ENCODE assay signal across 8 cellular contexts in the genomic region with DNA sequence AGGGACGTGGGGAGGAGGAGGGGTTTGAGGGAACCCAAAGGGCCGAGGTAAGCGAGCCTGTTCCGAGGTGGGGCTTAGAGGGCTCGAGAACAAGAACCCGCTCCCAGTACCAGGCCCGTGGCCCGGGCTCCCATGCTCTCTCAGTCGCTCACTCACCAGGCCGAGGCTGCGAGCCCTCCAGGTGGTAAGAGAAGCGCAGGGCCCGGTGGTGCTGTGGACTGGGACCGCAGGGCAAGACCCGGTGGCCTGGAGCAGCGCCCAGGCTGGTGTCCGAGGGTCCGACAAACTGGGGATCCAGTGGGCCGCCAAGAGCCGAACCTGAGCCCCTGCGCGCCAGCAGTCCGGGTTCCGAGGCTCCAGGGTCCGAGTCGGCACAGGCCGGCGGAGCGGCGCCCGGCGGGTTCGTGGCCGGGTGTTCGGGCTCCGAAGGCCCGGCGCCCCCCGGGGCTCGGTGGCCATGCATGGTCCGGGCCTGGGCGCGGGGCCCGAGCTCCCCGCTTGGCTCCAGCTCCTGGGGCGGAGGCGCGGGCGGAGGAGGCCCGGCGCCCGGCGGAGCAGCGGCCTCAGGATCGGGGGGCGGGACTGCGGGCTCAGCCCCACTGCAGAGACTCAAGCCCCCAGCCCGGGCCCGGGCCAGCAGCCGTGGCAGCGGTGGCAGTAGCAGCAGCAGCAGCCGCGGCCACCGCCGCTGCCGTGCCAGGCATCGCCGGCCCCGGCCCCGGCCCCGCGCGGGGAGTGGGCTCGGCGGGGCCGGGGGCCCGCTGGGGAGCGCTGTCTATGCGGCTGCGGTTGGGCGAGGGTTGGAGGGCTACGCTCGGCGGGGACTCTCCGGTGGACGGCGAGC. TPM values are rescaled to one million over a fixed set of nuclear protein-coding genes. Genes with fewer than 3 reads are reported as not detected.
DNase-seq lines count a peak whose midpoint lies in the region; ATAC-seq and TF ChIP-seq lines count a peak whose summit lies in the region.

No MANE protein-coding gene starts in this region.

- H3K9me3 Mint-ChIP-seq in activated T-cell treated with anti-CD3 and anti-CD28 coated beads, Interleukin-2, amount 50 U/mL, for 72 hours, result no peaks in the 10 kb centered on the region
- no peaks in the 10 kb centered on the region for H3K9me3 Mint-ChIP-seq in activated naive CD8-positive, alpha-beta T cell treated with anti-CD3 and anti-CD28 coated beads, Interleukin-2, amount 10 ng/mL, durations not matched to agents 7 days and 5 days

- no peak for DNase-seq in activated T-cell treated with anti-CD3 and anti-CD28 coated beads, Interleukin-2, amount 50 U/mL, for 72 hours
- DNase-seq in activated T-cell treated with anti-CD3 and anti-CD28 coated beads, Interleukin-2, amount 50 U/mL, for 1 hour, result no peak
- DNase-seq in activated naive CD8-positive, alpha-beta T cell treated with anti-CD3 and anti-CD28 coated beads, Interleukin-2, amount 10 ng/mL, durations not matched to agents 7 days and 5 days, result peak; percentile 24
- peak; percentile 45 for DNase-seq in hepatocyte (ENCODE audit: low spot score)
- no peak for DNase-seq in skeletal muscle cell (ENCODE audit: low read depth)
- DNase-seq in NCI-H524 treated with DMSO at 0.1 percent for 48 hours (lab: John Stamatoyannopoulos, UW), result no peak

- H4K20me1 ChIP-seq in hepatocyte (ENCODE audit: insufficient read depth, poor library complexity, severe bottlenecking), result no peaks in the 10 kb centered on the region

- H3K36me3 ChIP-seq in hepatocyte (replicated peaks; ENCODE audit: insufficient read depth, low read depth), result no peaks in the 10 kb centered on the region

- no peaks in the 10 kb centered on the region for H3K9me2 ChIP-seq in hepatocyte (replicated peaks; ENCODE audit: insufficient read depth)

- H3K4me3 ChIP-seq in hepatocyte (peak overlapping the region; percentile 61), skeletal muscle cell (ENCODE audit: low read depth, low read length) (peak overlapping the region; percentile 63)

- whole genome bisulfite sequencing in hepatocyte (ENCODE audit: low lambda C conversion rate, missing lambda C conversion rate), result 36% methylated on average over 54 of the region's 87 CpGs

- peaks cover 6% of the 10 kb centered on the region for H3K4me1 ChIP-seq in hepatocyte (ENCODE audit: insufficient read depth)

- H3K27me3 Mint-ChIP-seq in activated T-cell treated with anti-CD3 and anti-CD28 coated beads, Interleukin-2, amount 50 U/mL, for 72 hours (ENCODE audit: low read depth), result peaks cover 46% of the 10 kb centered on the region
- peaks cover 32% of the 10 kb centered on the region for H3K27me3 Mint-ChIP-seq in activated naive CD8-positive, alpha-beta T cell treated with anti-CD3 and anti-CD28 coated beads, Interleukin-2, amount 10 ng/mL, durations not matched to agents 7 days and 5 days

- no peaks in the 10 kb centered on the region for H3K27me3 ChIP-seq in hepatocyte

- no peak overlapping the region for H3K27ac Mint-ChIP-seq in activated T-cell treated with anti-CD3 and anti-CD28 coated beads, Interleukin-2, amount 50 U/mL, for 72 hours
- no peak overlapping the region for H3K27ac Mint-ChIP-seq in activated naive CD8-positive, alpha-beta T cell treated with anti-CD3 and anti-CD28 coated beads, Interleukin-2, amount 10 ng/mL, durations not matched to agents 7 days and 5 days

- peaks cover 8% of the 10 kb centered on the region for H3K4me1 Mint-ChIP-seq in activated T-cell treated with anti-CD3 and anti-CD28 coated beads, Interleukin-2, amount 50 U/mL, for 72 hours (ENCODE audit: low read depth)
- peaks cover 3% of the 10 kb centered on the region for H3K4me1 Mint-ChIP-seq in activated naive CD8-positive, alpha-beta T cell treated with anti-CD3 and anti-CD28 coated beads, Interleukin-2, amount 10 ng/mL, durations not matched to agents 7 days and 5 days

- ATAC-seq in activated T-cell treated with anti-CD3 and anti-CD28 coated beads, Interleukin-2, amount 50 U/mL, for 72 hours (replicated peaks in 1 of 2), result peak; percentile 50 to 59
- ATAC-seq in activated naive CD8-positive, alpha-beta T cell treated with anti-CD3 and anti-CD28 coated beads, Interleukin-2, amount 10 ng/mL, durations not matched to agents 7 days and 5 days (ENCODE audit: low read depth), result no peak
- ATAC-seq in HG03196 (IDR thresholded peaks at IDR 0.05; ENCODE audit: unreplicated experiment), result no peak
- ATAC-seq in HG03108 (IDR thresholded peaks at IDR 0.05; ENCODE audit: unreplicated experiment), result no peak

- H2AFZ ChIP-seq in hepatocyte, result peak overlapping the region; percentile 66

- peaks cover 46% of the 10 kb centered on the region for H3K79me2 ChIP-seq in hepatocyte

- H3K27ac ChIP-seq in hepatocyte, result peak overlapping the region; percentile 80

- peaks cover 0 to 3% of the 10 kb centered on the region in 2 donors for H3K36me3 Mint-ChIP-seq in activated T-cell treated with anti-CD3 and anti-CD28 coated beads, Interleukin-2, amount 50 U/mL, for 72 hours (ENCODE audit: insufficient read depth in 2 of 2)
- H3K36me3 Mint-ChIP-seq in activated naive CD8-positive, alpha-beta T cell treated with anti-CD3 and anti-CD28 coated beads, Interleukin-2, amount 10 ng/mL, durations not matched to agents 7 days and 5 days, result no peaks in the 10 kb centered on the region

- POLR2A ChIA-PET in activated naive CD8-positive, alpha-beta T cell treated with anti-CD3 and anti-CD28 coated beads, Interleukin-2, amount 10 ng/mL, durations not matched to agents 7 days and 5 days (lab: Charles Lee), result no interaction called here

- peak overlapping the region; percentile 45 to 68 for H3K4me3 Mint-ChIP-seq in activated T-cell treated with anti-CD3 and anti-CD28 coated beads, Interleukin-2, amount 50 U/mL, for 72 hours
- H3K4me3 Mint-ChIP-seq in activated naive CD8-positive, alpha-beta T cell treated with anti-CD3 and anti-CD28 coated beads, Interleukin-2, amount 10 ng/mL, durations not matched to agents 7 days and 5 days, result peak overlapping the region; percentile 56

- H3K9me3 ChIP-seq in hepatocyte (ENCODE audit: low read depth), result no peaks in the 10 kb centered on the region

- peak overlapping the region; percentile 80 for H3K4me2 ChIP-seq in hepatocyte

- TF ChIP-seq CTCF in hepatocyte (IDR thresholded peaks at IDR 0.05; ENCODE audit: poor library complexity), result no peak

RNA-seq across cellular contexts. Expression of a gene that starts 0.8 kb away (rescaled TPM):
- under 1 TPM; 0.32 to 0.46 TPM for total RNA-seq in activated T-cell treated with anti-CD3 and anti-CD28 coated beads, Interleukin-2, amount 50 U/mL, for 72 hours
- total RNA-seq in activated naive CD8-positive, alpha-beta T cell treated with anti-CD3 and anti-CD28 coated beads, Interleukin-2, amount 10 ng/mL, durations not matched to agents 7 days and 5 days, result under 1 TPM; 0.06 TPM
- 4.7 and 9.0 TPM in 2 replicates for total RNA-seq in hepatocyte
- 8.7 and 11.9 TPM in 2 replicates for polyA plus RNA-seq in hepatocyte

RNA-seq across cellular contexts. Expression of a gene that starts 34.8 kb away (rescaled TPM):
- total RNA-seq in activated T-cell treated with anti-CD3 and anti-CD28 coated beads, Interleukin-2, amount 50 U/mL, for 72 hours, result 10 to 100 TPM; 49.4 to 55.7 TPM
- total RNA-seq in activated naive CD8-positive, alpha-beta T cell treated with anti-CD3 and anti-CD28 coated beads, Interleukin-2, amount 10 ng/mL, durations not matched to agents 7 days and 5 days, result 10 to 100 TPM; 43.7 to 44.5 TPM
- total RNA-seq in hepatocyte, result 26.5 and 31.5 TPM in 2 replicates
- 9.7 and 10.3 TPM in 2 replicates for polyA plus RNA-seq in hepatocyte

RNA-seq across cellular contexts. Expression of a gene that starts 55.0 kb away (rescaled TPM):
- total RNA-seq in activated T-cell treated with anti-CD3 and anti-CD28 coated beads, Interleukin-2, amount 50 U/mL, for 72 hours, result 10 to 100 TPM; 42.2 to 53.8 TPM
- total RNA-seq in activated naive CD8-positive, alpha-beta T cell treated with anti-CD3 and anti-CD28 coated beads, Interleukin-2, amount 10 ng/mL, durations not matched to agents 7 days and 5 days, result 10 to 100 TPM; 32.4 to 33.8 TPM
- 16.5 and 18.9 TPM in 2 replicates for total RNA-seq in hepatocyte
- 58.4 and 58.8 TPM in 2 replicates for polyA plus RNA-seq in hepatocyte

Comparison
In these comparisons a context has a peak if more than half of its experiments do, and no peak if none do; other contexts are left out.
1. ATAC-seq: peak in activated T-cell treated with anti-CD3 and anti-CD28 coated beads, Interleukin-2, amount 50 U/mL, for 72 hours (2 of 2); none in activated naive CD8-positive, alpha-beta T cell treated with anti-CD3 and anti-CD28 coated beads, Interleukin-2, amount 10 ng/mL, durations not matched to agents 7 days and 5 days (single experiment), HG03196 (single experiment) and HG03108 (single experiment).
2. DNase-seq: peak in activated naive CD8-positive, alpha-beta T cell treated with anti-CD3 and anti-CD28 coated beads, Interleukin-2, amount 10 ng/mL, durations not matched to agents 7 days and 5 days (single experiment) and hepatocyte (single experiment); none in activated T-cell treated with anti-CD3 and anti-CD28 coated beads, Interleukin-2, amount 50 U/mL, for 72 hours (0 of 2), activated T-cell treated with anti-CD3 and anti-CD28 coated beads, Interleukin-2, amount 50 U/mL, for 1 hour (single experiment), skeletal muscle cell (single experiment) and NCI-H524 treated with DMSO at 0.1 percent for 48 hours (single experiment).